ENCODE assay signal across 14 cellular contexts in genomic region chr7:50376056-50376455, GRCh38.
A peak's percentile ranks its signal among the peaks of the same experiment; 100 is the strongest.
DNase-seq lines count a peak whose midpoint lies in the region; ATAC-seq lines count a peak whose summit lies in the region.
"Had no signal": no experiment of that assay in that cellular context is flagged by ENCODE, and none has a peak within 500 bp of the region (broad histone marks: within the 10 kb centered on the region; RNA-seq: fewer than 3 reads in every experiment).

No MANE protein-coding gene starts in this region.

- ATAC-seq in T-cell (replicated peaks in 1 of 4), result no peak
- no peak for ATAC-seq in activated naive CD8-positive, alpha-beta T cell treated with anti-CD3 and anti-CD28 coated beads, Interleukin-2, amount 10 ng/mL, durations not matched to agents 7 days and 5 days (ENCODE audit: low read depth)
- ATAC-seq in stimulated activated memory B cell treated with anti-CD40 and anti-IgM and Interleukin-4, amounts not matched to agents 10 μg/mL and 1 μg/mL and 100 μg/mL, for 72 hours, result no peak

- POLR2A ChIA-PET in T-cell (lab: Charles Lee), result interaction anchor here (0.6 to 0.7 kb wide), 4 partner anchors 16 to 63 kb away, joined by 3 read pairs; no protein-coding TSS in a partner anchor
- POLR2A ChIA-PET in activated naive CD8-positive, alpha-beta T cell treated with anti-CD3 and anti-CD28 coated beads, Interleukin-2, amount 10 ng/mL, durations not matched to agents 7 days and 5 days (lab: Charles Lee), result no interaction called here

- H3K9me3 Mint-ChIP-seq in activated naive CD4-positive, alpha-beta T cell treated with anti-CD3 and anti-CD28 coated beads for 36 hours, result no peaks in the 10 kb centered on the region
- H3K9me3 Mint-ChIP-seq in T-cell, result no peaks in the 10 kb centered on the region
- no peaks in the 10 kb centered on the region for H3K9me3 Mint-ChIP-seq in activated naive CD8-positive, alpha-beta T cell treated with anti-CD3 and anti-CD28 coated beads, Interleukin-2, amount 10 ng/mL, durations not matched to agents 7 days and 5 days
- no peaks in the 10 kb centered on the region for H3K9me3 Mint-ChIP-seq in stimulated activated memory B cell treated with anti-CD40 and anti-IgM and Interleukin-4, amounts not matched to agents 10 μg/mL and 1 μg/mL and 100 μg/mL, for 72 hours

- CTCF ChIA-PET in activated naive CD4-positive, alpha-beta T cell treated with anti-CD3 and anti-CD28 coated beads for 36 hours (lab: Charles Lee), result interaction anchor here (0.8 to 2.8 kb wide), 6 partner anchors 16 to 167 kb away, joined by 3 to 9 read pairs (median 6); no protein-coding TSS in a partner anchor
- CTCF ChIA-PET in T-cell (lab: Charles Lee), result interaction anchor here (0.5 to 3.0 kb wide), 6 partner anchors 9 to 322 kb away, joined by 3 to 10 read pairs (median 4); no protein-coding TSS in a partner anchor

- no peak overlapping the region for H3K4me3 Mint-ChIP-seq in activated naive CD4-positive, alpha-beta T cell treated with anti-CD3 and anti-CD28 coated beads for 36 hours
- peak overlapping the region in 1 of 3 donors; percentile 50 for H3K4me3 Mint-ChIP-seq in T-cell
- H3K4me3 Mint-ChIP-seq in activated naive CD8-positive, alpha-beta T cell treated with anti-CD3 and anti-CD28 coated beads, Interleukin-2, amount 10 ng/mL, durations not matched to agents 7 days and 5 days, result no peak overlapping the region
- H3K4me3 Mint-ChIP-seq in stimulated activated memory B cell treated with anti-CD40 and anti-IgM and Interleukin-4, amounts not matched to agents 10 μg/mL and 1 μg/mL and 100 μg/mL, for 72 hours, result no peak overlapping the region

- H3K4me1 Mint-ChIP-seq in activated naive CD4-positive, alpha-beta T cell treated with anti-CD3 and anti-CD28 coated beads for 36 hours (ENCODE audit: low read depth), result peaks cover 98% of the 10 kb centered on the region
- H3K4me1 Mint-ChIP-seq in T-cell, result peaks cover 97 to 99% (median 98%) of the 10 kb centered on the region in 3 donors
- H3K4me1 Mint-ChIP-seq in activated naive CD8-positive, alpha-beta T cell treated with anti-CD3 and anti-CD28 coated beads, Interleukin-2, amount 10 ng/mL, durations not matched to agents 7 days and 5 days, result peaks cover 50% of the 10 kb centered on the region
- H3K4me1 Mint-ChIP-seq in stimulated activated memory B cell treated with anti-CD40 and anti-IgM and Interleukin-4, amounts not matched to agents 10 μg/mL and 1 μg/mL and 100 μg/mL, for 72 hours, result peaks cover 77% of the 10 kb centered on the region

- H3K27ac Mint-ChIP-seq in activated naive CD4-positive, alpha-beta T cell treated with anti-CD3 and anti-CD28 coated beads for 36 hours, result peak overlapping the region; percentile 64
- peak overlapping the region; percentile 71 to 86 for H3K27ac Mint-ChIP-seq in T-cell
- peak overlapping the region; percentile 10 for H3K27ac Mint-ChIP-seq in activated naive CD8-positive, alpha-beta T cell treated with anti-CD3 and anti-CD28 coated beads, Interleukin-2, amount 10 ng/mL, durations not matched to agents 7 days and 5 days
- H3K27ac Mint-ChIP-seq in stimulated activated memory B cell treated with anti-CD40 and anti-IgM and Interleukin-4, amounts not matched to agents 10 μg/mL and 1 μg/mL and 100 μg/mL, for 72 hours, result peak overlapping the region; percentile 86

- H3K27me3 Mint-ChIP-seq in activated naive CD4-positive, alpha-beta T cell treated with anti-CD3 and anti-CD28 coated beads for 36 hours (ENCODE audit: low read depth), result no peaks in the 10 kb centered on the region
- no peaks in the 10 kb centered on the region for H3K27me3 Mint-ChIP-seq in T-cell
- no peaks in the 10 kb centered on the region for H3K27me3 Mint-ChIP-seq in activated naive CD8-positive, alpha-beta T cell treated with anti-CD3 and anti-CD28 coated beads, Interleukin-2, amount 10 ng/mL, durations not matched to agents 7 days and 5 days
- no peaks in the 10 kb centered on the region for H3K27me3 Mint-ChIP-seq in stimulated activated memory B cell treated with anti-CD40 and anti-IgM and Interleukin-4, amounts not matched to agents 10 μg/mL and 1 μg/mL and 100 μg/mL, for 72 hours

- no peak for DNase-seq in activated naive CD4-positive, alpha-beta T cell treated with anti-CD3 and anti-CD28 coated beads for 36 hours
- DNase-seq in activated naive CD4-positive, alpha-beta T cell treated with anti-CD3 and anti-CD28 coated beads, Interleukin-2, amount 50 U/mL, for 16 hours, result no peak
- DNase-seq in T-cell (no peak), C1 segment of cervical spinal cord (lab: John Stamatoyannopoulos, UW) (no peak), NCI-H69 (lab: John Stamatoyannopoulos, UW) (no peak)
- DNase-seq in activated naive CD8-positive, alpha-beta T cell treated with anti-CD3 and anti-CD28 coated beads, Interleukin-2, amount 10 ng/mL, durations not matched to agents 7 days and 5 days, result no peak
- DNase-seq: activated T-cell treated with anti-CD3 and anti-CD28 coated beads, Interleukin-2, amount 50 U/mL, for 1 hour; NCI-H1417 treated with DMSO at 0.1 percent for 48 hours; NCI-H2107; NCI-H526; occipital lobe; stimulated activated CD4-positive, alpha-beta T cell treated with anti-CD3 and anti-CD28 coated beads, Interleukin-1b, Interleukin-23, amount 100 ng/mL, for 48 hours; stimulated activated naive CD4-positive, alpha-beta T cell had no signal

- intact Hi-C loops in activated naive CD4-positive, alpha-beta T cell treated with anti-CD3 and anti-CD28 coated beads for 36 hours (cut with micrococcal nuclease), result no loop called here

- peaks cover 83% of the 10 kb centered on the region for H3K36me3 Mint-ChIP-seq in activated naive CD4-positive, alpha-beta T cell treated with anti-CD3 and anti-CD28 coated beads for 36 hours (ENCODE audit: low read depth)
- H3K36me3 Mint-ChIP-seq in T-cell, result peaks cover 76% of the 10 kb centered on the region
- peaks cover 60% of the 10 kb centered on the region for H3K36me3 Mint-ChIP-seq in activated naive CD8-positive, alpha-beta T cell treated with anti-CD3 and anti-CD28 coated beads, Interleukin-2, amount 10 ng/mL, durations not matched to agents 7 days and 5 days
- peaks cover 73% of the 10 kb centered on the region for H3K36me3 Mint-ChIP-seq in stimulated activated memory B cell treated with anti-CD40 and anti-IgM and Interleukin-4, amounts not matched to agents 10 μg/mL and 1 μg/mL and 100 μg/mL, for 72 hours

Comparison
In these comparisons a context has a peak if more than half of its experiments do, and no peak if none do; other contexts are left out.
1. H3K27ac Mint-ChIP-seq: peak in every context shown above with its lines; median percentile 86 in stimulated activated memory B cell treated with anti-CD40 and anti-IgM and Interleukin-4, amounts not matched to agents 10 μg/mL and 1 μg/mL and 100 μg/mL, for 72 hours; 78 in T-cell; 64 in activated naive CD4-positive, alpha-beta T cell treated with anti-CD3 and anti-CD28 coated beads for 36 hours; 10 in activated naive CD8-positive, alpha-beta T cell treated with anti-CD3 and anti-CD28 coated beads, Interleukin-2, amount 10 ng/mL, durations not matched to agents 7 days and 5 days.